Comparison of ENCODE assay signal across 25 cellular contexts in genomic region chr4:28890949-28891348, GRCh38.
"Had no signal": no experiment of that assay in that cellular context is flagged by ENCODE, and none has a peak within 500 bp of the region (broad histone marks: within the 10 kb centered on the region; RNA-seq: fewer than 3 reads in every experiment).

No MANE protein-coding gene starts in this region.

- H3K4me1 ChIP-seq: neural progenitor cell, parathyroid adenoma, psoas muscle, right lobe of liver, sigmoid colon, stomach, suprapubic skin, testis, tibial artery, transverse colon, upper lobe of right lung, uterus had no signal

- H3K9ac ChIP-seq: neural progenitor cell, parathyroid adenoma had no signal

- H3K27ac ChIP-seq: neural progenitor cell, ovary, parathyroid adenoma, psoas muscle, right lobe of liver, sigmoid colon, stomach, suprapubic skin, testis, tibial artery, transverse colon, upper lobe of right lung, uterus had no signal

- H3K36me3 ChIP-seq: neural progenitor cell, ovary, right lobe of liver, sigmoid colon, stomach, suprapubic skin, tibial artery, transverse colon, upper lobe of right lung, uterus had no signal

- H3K79me2 ChIP-seq: parathyroid adenoma had no signal

- H3K27me3 ChIP-seq: neural progenitor cell, ovary, right lobe of liver, sigmoid colon, stomach, suprapubic skin, testis, tibial artery, transverse colon, upper lobe of right lung, uterus had no signal

- H3K4me2 ChIP-seq: neural progenitor cell had no signal

- H3K4me3 ChIP-seq: neural progenitor cell, ovary, psoas muscle, right lobe of liver, sigmoid colon, stomach, suprapubic skin, testis, tibial artery, transverse colon, upper lobe of right lung, uterus had no signal

- DNase-seq: naive thymus-derived CD4-positive, alpha-beta T cell; nephron progenitor cell; occipital lobe; ovary; posterior cingulate gyrus; psoas muscle; right cardiac atrium; right lobe of liver; sigmoid colon; small intestine; stimulated activated CD4-positive, alpha-beta T cell treated with anti-CD3 and anti-CD28 coated beads, Interleukin-15, amount 100 ng/mL, for 24 hours; stimulated activated CD4-positive, alpha-beta T cell treated with anti-CD3 and anti-CD28 coated beads, Interleukin-2, amount 100 ng/mL, for 24 hours; stimulated activated CD4-positive, alpha-beta T cell treated with anti-CD3 and anti-CD28 coated beads, Interleukin-2, amount 100 ng/mL, for 48 hours; stimulated activated CD4-positive, alpha-beta T cell treated with anti-CD3 and anti-CD28 coated beads, Interleukin-4, amount 100 ng/mL, for 24 hours; stimulated activated naive B cell treated with anti-CD40 and anti-IgM and Interleukin-4, amounts not matched to agents 10 μg/mL and 1 μg/mL and 100 μg/mL, for 72 hours; stimulated activated naive CD4-positive, alpha-beta T cell treated with Interleukin-2 at 50 U/mL for 16 hours; stomach; testis; tibial artery; transverse colon; upper lobe of right lung; uterus had no signal
